In the genomic region with DNA sequence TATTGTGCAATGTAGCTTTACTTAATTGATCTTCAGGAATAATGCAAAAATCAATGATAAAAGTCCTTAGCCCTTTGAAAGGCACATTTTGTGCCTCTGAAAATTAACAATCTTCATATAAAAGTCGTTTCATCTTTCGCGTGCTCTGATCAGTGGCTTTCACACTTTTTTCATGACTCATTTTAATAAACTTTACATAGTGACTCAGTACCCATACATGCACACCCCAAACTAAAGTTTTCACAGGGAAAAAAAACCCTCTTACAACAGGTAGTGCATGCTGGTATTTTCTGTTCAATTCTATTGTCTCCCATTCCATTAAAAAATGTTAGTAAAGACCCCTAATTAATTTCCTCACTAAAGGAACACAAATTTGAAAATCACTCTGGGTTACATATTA, we compare ENCODE assay signal across 18 cellular contexts. TPM values are rescaled to one million over a fixed set of nuclear protein-coding genes. Genes with fewer than 3 reads are reported as not detected.
DNase-seq lines count a peak whose midpoint lies in the region; ATAC-seq, FAIRE-seq and TF ChIP-seq lines count a peak whose summit lies in the region.
"Had no signal": no experiment of that assay in that cellular context is flagged by ENCODE, and none has a peak within 500 bp of the region (broad histone marks: within the 10 kb centered on the region; RNA-seq: fewer than 3 reads in every experiment).

No MANE protein-coding gene starts in this region.

- no peak for FAIRE-seq in A549 (lab: Jason Lieb, UNC)
- FAIRE-seq: TTC549 had no signal

- H3K4me2 ChIP-seq in A549, result peak overlapping the region; percentile 89
- H3K4me2 ChIP-seq: BLaER1 had no signal

- no peak for TF ChIP-seq RAD21 in A549 (conservative IDR thresholded peaks at IDR 0.05 in 1 of 2, IDR thresholded peaks at IDR 0.05 in 1 of 2)

- peak overlapping the region; percentile 35; the same call in 2 of the 3 replicates for H3K4me3 ChIP-seq in A549
- H3K4me3 ChIP-seq in ascending aorta, result no peak overlapping the region
- H3K4me3 ChIP-seq: BLaER1, gastroesophageal sphincter had no signal

- no peaks in the 10 kb centered on the region for H3K36me3 Mint-ChIP-seq in glutamatergic neuron (ENCODE audit: unreplicated experiment)
- peaks cover 19% of the 10 kb centered on the region for H3K36me3 Mint-ChIP-seq in CD4-positive, alpha-beta T cell (ENCODE audit: low read depth)

- CTCF ChIA-PET in A549 (lab: Yijun Ruan, JAX), result interaction anchor here (1.0 to 2.1 kb wide), 6 partner anchors 18 to 139 kb away, joined by 3 to 6 read pairs (median 3); no protein-coding TSS in a partner anchor
- CTCF ChIA-PET in CD4-positive, alpha-beta T cell (lab: Charles Lee), result no interaction called here

- WGBS in A549 (ENCODE audit: missing lambda C conversion rate), result 2% methylated on average over 3 of the region's 3 CpGs

- intact Hi-C loops in ascending aorta (cut with DNase I), result loop anchor here (2.0 kb wide), 1 partner anchor 133 kb away; a partner anchor contains a TSS
- intact Hi-C loops in CD4-positive, alpha-beta T cell (cut with DNase I, micrococcal nuclease), result no loop called here

- POLR2A ChIA-PET in A549 (lab: Yijun Ruan, JAX), result no interaction called here
- POLR2A ChIA-PET in CD4-positive, alpha-beta T cell (lab: Charles Lee), result no interaction called here

- peaks cover 23% of the 10 kb centered on the region for H3K4me1 Mint-ChIP-seq in glutamatergic neuron (ENCODE audit: low read depth, unreplicated experiment)
- H3K4me1 Mint-ChIP-seq in CD4-positive, alpha-beta T cell (ENCODE audit: low read depth), result no peaks in the 10 kb centered on the region

- TF ChIP-seq POLR2A in A549 (IDR thresholded peaks at IDR 0.05; ENCODE audit: low read length), result no peak

- H3K27me3 Mint-ChIP-seq in glutamatergic neuron (ENCODE audit: unreplicated experiment), result no peaks in the 10 kb centered on the region
- H3K27me3 Mint-ChIP-seq in CD4-positive, alpha-beta T cell, result no peaks in the 10 kb centered on the region

- TF ChIP-seq EP300 in A549 (IDR thresholded peaks at IDR 0.05), result no peak

- no peaks in the 10 kb centered on the region for H3K27me3 ChIP-seq in ascending aorta
- H3K27me3 ChIP-seq in CD4-positive, alpha-beta T cell (ENCODE audit: control insufficient read depth, insufficient read depth, low read length), result no peaks in the 10 kb centered on the region
- H3K27me3 ChIP-seq: BLaER1, dorsolateral prefrontal cortex, gastroesophageal sphincter had no signal

- peak overlapping the region; percentile 79 for H3K27ac Mint-ChIP-seq in glutamatergic neuron (ENCODE audit: unreplicated experiment)
- H3K27ac Mint-ChIP-seq in CD4-positive, alpha-beta T cell, result no peak overlapping the region

- peaks cover 0 to 1% of the 10 kb centered on the region in 2 donors for H3K36me3 ChIP-seq in ascending aorta

- no peak overlapping the region for H3K4me3 Mint-ChIP-seq in glutamatergic neuron (ENCODE audit: unreplicated experiment)
- no peak overlapping the region for H3K4me3 Mint-ChIP-seq in CD4-positive, alpha-beta T cell

- DNase-seq in A549 (ENCODE audit: low read depth in 1 of 2, low spot score in 1 of 2) (no peak), GM03348 (ENCODE audit: low spot score) (peak; percentile 18), ascending aorta (ENCODE audit: low spot score in 2 of 2) (no peak), glutamatergic neuron (no peak), NOMO-1 treated with dmso at 0.1 percent for 144 hours (lab: John Stamatoyannopoulos, UW; ENCODE audit: unreplicated experiment) (no peak), mesenteric fat pad (ENCODE audit: low spot score) (no peak), MV-4-11 (lab: John Stamatoyannopoulos, UW) (no peak)
- DNase-seq in CD4-positive, alpha-beta T cell, result no peak
- DNase-seq: activated CD8-positive, alpha-beta memory T cell treated with anti-CD3 and anti-CD28 coated beads, Interleukin-2, amount 50 U/mL, for 4 hours; dorsolateral prefrontal cortex; KG1; NCI-H187; NCI-H82; SIG-M5; stimulated activated CD4-positive, alpha-beta T cell treated with anti-CD3 and anti-CD28 coated beads, Interleukin-1b, Interleukin-23, amount 100 ng/mL, for 48 hours had no signal

- H3K9me3 Mint-ChIP-seq in glutamatergic neuron (ENCODE audit: unreplicated experiment), result no peaks in the 10 kb centered on the region
- H3K9me3 Mint-ChIP-seq in CD4-positive, alpha-beta T cell, result no peaks in the 10 kb centered on the region

- H3K27ac ChIP-seq in A549, result peak overlapping the region; percentile 83 to 89; a peak in 5 of 6 replicates
- peak overlapping the region; percentile 77 to 79 for H3K27ac ChIP-seq in ascending aorta
- no peak overlapping the region for H3K27ac ChIP-seq in CD4-positive, alpha-beta T cell (ENCODE audit: low read depth, low read length)
- H3K27ac ChIP-seq: BLaER1 had no signal

- ATAC-seq in A549, result peak in 1 of 2 experiments; percentile 46; a peak in 2 of 6 replicates
- no peak for ATAC-seq in CD4-positive, alpha-beta T cell (ENCODE audit: poor library complexity)
- ATAC-seq: gastroesophageal sphincter had no signal

- peaks cover 26% of the 10 kb centered on the region for H3K4me1 ChIP-seq in A549
- H3K4me1 ChIP-seq in ascending aorta, result peaks cover 0 to 22% of the 10 kb centered on the region in 2 donors
- H3K4me1 ChIP-seq: BLaER1 had no signal

- no peaks in the 10 kb centered on the region for H3K9me3 ChIP-seq in A549
- no peaks in the 10 kb centered on the region for H3K9me3 ChIP-seq in ascending aorta
- no peaks in the 10 kb centered on the region for H3K9me3 ChIP-seq in CD4-positive, alpha-beta T cell (ENCODE audit: control insufficient read depth, low read length)
- H3K9me3 ChIP-seq: gastroesophageal sphincter had no signal

- TF ChIP-seq CTCF in A549 (IDR thresholded peaks at IDR 0.05), result no peak
- no peak for TF ChIP-seq CTCF in ascending aorta (IDR thresholded peaks at IDR 0.05)
- no peak for TF ChIP-seq CTCF in glutamatergic neuron (IDR thresholded peaks at IDR 0.05; ENCODE audit: partially characterized antibody, unreplicated experiment)
- TF ChIP-seq CTCF in CD4-positive, alpha-beta T cell (IDR thresholded peaks at IDR 0.05), result no peak

TF ChIP-seq in A549, 52 proteins besides CTCF, POLR2A, EP300 and RAD21:
- TF ChIP-seq JUNB (IDR thresholded peaks at IDR 0.05), result 0 out of 2 replicates have a peak, but pooled peaks have one; percentile 27
- peak; percentile 38; the same call in 1 of the 2 replicates for TF ChIP-seq FOSL2 (IDR thresholded peaks at IDR 0.05)
- TF ChIP-seq FOSL2 (CRISPR knock-in tag; IDR thresholded peaks at IDR 0.05), result peak; percentile 82
- TF ChIP-seq TP53 (CRISPR knock-in tag; IDR thresholded peaks at IDR 0.05), result no peak

RNA-seq across cellular contexts. Expression of a gene that starts 21.5 kb away (rescaled TPM):
- polyA plus RNA-seq in A549 (2011; rRNA removed) (14.8 and 20.4 TPM in 2 replicates), A549 (2017; fragmentation: RNase III; extraction: RNeasy Plus Mini Kit Qiagen cat#74134 plus additional on column Dnase treatment) (18.7 to 20.1 TPM (median 20.1 TPM) in 3 replicates)
- polyA plus RNA-seq in A549 (2012; cell fraction: cytosol; rRNA removed), result 6.3 and 7.6 TPM in 2 replicates
- 2.7 and 2.8 TPM in 2 replicates for polyA plus RNA-seq in A549 (2012; cell fraction: nucleus; rRNA removed)
- 0.99 and 1.5 TPM in 2 replicates for polyA minus RNA-seq in A549 (2011; rRNA and poly(A)+ RNA removed)
- total RNA-seq in ascending aorta (38.6 TPM), glutamatergic neuron (ENCODE audit: unreplicated experiment) (17.8 TPM), mesenteric fat pad (15.9 TPM)
- 10 to 100 TPM in 1 of 2 experiments, 1 to 10 TPM in 1; 9.9 to 10.5 TPM for total RNA-seq in CD4-positive, alpha-beta T cell

RNA-seq across cellular contexts. Expression of a gene that starts 21.6 kb away (rescaled TPM):
- polyA plus RNA-seq in A549 (2011; rRNA removed) (39.8 and 44.0 TPM in 2 replicates), A549 (2017; fragmentation: RNase III; extraction: RNeasy Plus Mini Kit Qiagen cat#74134 plus additional on column Dnase treatment) (10.8 to 12.4 TPM (median 11.4 TPM) in 3 replicates)
- 8.1 and 8.4 TPM in 2 replicates for polyA plus RNA-seq in A549 (2012; cell fraction: cytosol; rRNA removed)
- polyA plus RNA-seq in A549 (2012; cell fraction: nucleus; rRNA removed), result 8.2 and 12.8 TPM in 2 replicates
- polyA minus RNA-seq in A549 (2011; rRNA and poly(A)+ RNA removed), result 19.5 TPM in 2 replicates
- total RNA-seq in ascending aorta (124 TPM), glutamatergic neuron (ENCODE audit: unreplicated experiment) (56.2 TPM), mesenteric fat pad (31.6 TPM)
- total RNA-seq in CD4-positive, alpha-beta T cell, result 10 to 100 TPM; 14.7 to 19.2 TPM
